ENCODE assay signal across 10 cellular contexts in the genomic region with DNA sequence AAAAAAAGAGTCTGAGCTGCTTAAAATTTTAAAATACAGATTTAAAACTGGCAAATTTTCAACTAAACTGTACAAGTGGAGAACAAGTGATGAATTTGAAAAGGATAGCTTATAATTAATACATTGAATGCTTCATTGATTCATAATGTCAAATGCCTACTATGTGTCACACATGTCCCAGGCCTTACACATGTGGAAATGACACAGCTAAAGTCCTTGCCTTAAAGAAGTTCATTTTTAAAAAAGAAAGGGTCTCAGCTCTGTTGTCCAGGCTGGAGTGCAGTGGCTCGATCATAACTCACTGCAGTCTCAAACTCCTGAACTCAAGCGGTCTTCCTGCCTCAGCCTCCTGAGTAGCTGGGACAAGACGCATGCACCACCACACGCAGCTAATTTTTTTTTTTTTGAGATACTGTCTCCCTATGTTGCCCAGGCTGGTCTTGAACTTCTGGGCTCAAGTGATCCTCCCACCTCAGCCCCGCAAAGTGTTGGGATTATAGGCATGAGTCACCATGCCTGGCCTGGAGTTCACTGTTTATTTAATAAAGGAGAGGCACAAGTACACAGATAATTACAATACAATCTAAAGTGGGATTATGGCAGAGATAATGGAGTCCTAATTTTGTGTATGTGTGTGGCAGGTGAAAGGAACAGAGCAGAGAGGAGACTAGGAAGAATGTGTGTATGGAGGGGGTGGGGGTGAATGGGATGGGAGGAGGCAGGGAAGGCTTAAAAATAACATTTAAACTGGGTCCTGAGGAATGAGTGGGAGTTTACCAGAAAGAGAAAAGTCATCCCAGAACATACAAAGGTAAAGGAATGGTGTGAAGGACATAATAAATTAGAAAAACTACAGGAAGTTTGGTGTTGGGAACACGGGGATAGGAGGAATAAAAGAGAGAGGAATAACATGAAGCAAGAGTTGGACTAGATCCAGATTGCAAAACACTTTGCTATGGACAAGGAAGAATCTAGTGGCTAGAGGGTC. TPM values are rescaled to one million over a fixed set of nuclear protein-coding genes. Genes with fewer than 3 reads are reported as not detected.
A peak's percentile ranks its signal among the peaks of the same experiment; 100 is the strongest.
DNase-seq lines count a peak whose midpoint lies in the region; ATAC-seq and TF ChIP-seq lines count a peak whose summit lies in the region.
"Had no signal": no experiment of that assay in that cellular context is flagged by ENCODE, and none has a peak within 500 bp of the region (broad histone marks: within the 10 kb centered on the region; RNA-seq: fewer than 3 reads in every experiment).

No MANE protein-coding gene starts in this region.

- peaks cover 13% of the 10 kb centered on the region for H4K20me1 ChIP-seq in mammary epithelial cell (ENCODE audit: insufficient read depth, low read length)

- CTCF ChIA-PET in mammary epithelial cell (lab: Charles Lee; ENCODE audit: low non-redundant PET): no interaction called here

- no peak overlapping the region for H2AFZ ChIP-seq in mammary epithelial cell (ENCODE audit: low read depth, low read length)

- H3K27me3 ChIP-seq in mammary epithelial cell (ENCODE audit: insufficient read depth, low read length): no peaks in the 10 kb centered on the region
- no peaks in the 10 kb centered on the region for H3K27me3 ChIP-seq in ascending aorta
- H3K27me3 ChIP-seq: SJCRH30 had no signal

- intact Hi-C loops in mammary epithelial cell (cut with micrococcal nuclease): loop anchor here (5.0 to 10.0 kb wide), 3 partner anchors 113 to 290 kb away; partner anchors contain the start of genes DNTTIP1, UBE2C, WFDC3 and ZNF335
- intact Hi-C loops in ascending aorta (cut with DNase I): loop anchor here (5.0 kb wide), 2 partner anchors 293 to 317 kb away; partner anchors contain the start of genes DNTTIP1 and WFDC3

- no peak overlapping the region for H3K4me3 ChIP-seq in mammary epithelial cell (replicated peaks in 1 of 3; ENCODE audit: insufficient read depth in 1 of 3, low read depth in 2 of 3, low read length in 3 of 3)
- H3K4me3 ChIP-seq in ascending aorta: no peak overlapping the region
- H3K4me3 ChIP-seq: SJCRH30 had no signal

- H3K9ac ChIP-seq in mammary epithelial cell (ENCODE audit: insufficient read depth, low read length): no peak overlapping the region

- DNase-seq in Daoy (ENCODE audit: low read depth) (peak; percentile 40), NCI-H1436 treated with DMSO at 0.1 percent for 48 hours (lab: John Stamatoyannopoulos, UW) (peak; percentile 17), mammary epithelial cell (peak; percentile 12), omental fat pad (ENCODE audit: low spot score) (no peak), ascending aorta (ENCODE audit: low spot score in 2 of 2) (no peak), DMS79 (lab: John Stamatoyannopoulos, UW) (no peak)
- DNase-seq in activated CD8-positive, alpha-beta memory T cell treated with anti-CD3 and anti-CD28 coated beads for 24 hours: no peak

- H3K4me1 ChIP-seq in mammary epithelial cell (ENCODE audit: insufficient read depth, low read length) (peaks cover 20% of the 10 kb centered on the region), ascending aorta (peaks cover 16 to 63% of the 10 kb centered on the region in 2 donors)

- TF ChIP-seq CTCF in mammary epithelial cell (conservative IDR thresholded peaks at IDR 0.05 in 1 of 2, IDR thresholded peaks at IDR 0.05 in 1 of 2; ENCODE audit: extremely low read depth in 1 of 2, insufficient read depth in 1 of 2, low read depth in 1 of 2, low read length in 2 of 2) (no peak), omental fat pad (IDR thresholded peaks at IDR 0.05) (no peak), ascending aorta (IDR thresholded peaks at IDR 0.05) (no peak)

- H3K9me3 ChIP-seq in mammary epithelial cell (replicated peaks; ENCODE audit: insufficient read depth, low read length): no peaks in the 10 kb centered on the region
- H3K9me3 ChIP-seq in ascending aorta: no peaks in the 10 kb centered on the region
- H3K9me3 ChIP-seq: SJCRH30 had no signal

- no peak overlapping the region for H3K4me2 ChIP-seq in mammary epithelial cell (ENCODE audit: insufficient read depth, low read depth, low read length)

- WGBS in mammary epithelial cell (ENCODE audit: low coverage, missing lambda C conversion rate): 50% methylated on average over 6 of the region's 6 CpGs

- H3K79me2 ChIP-seq in mammary epithelial cell (ENCODE audit: insufficient read depth, low read length): peaks cover 95% of the 10 kb centered on the region

- dilution Hi-C loops in mammary epithelial cell (cut with HindIII; ENCODE audit: low sequenced_read_pairs): no loop called here

- no TSS peak for BruUV-seq in mammary epithelial cell (replicated peaks; lab: Mats Ljungman, UMichigan)

- in situ Hi-C loops in mammary epithelial cell (cut with MboI; ENCODE audit: low sequenced_read_pairs in 2 of 2): loop anchor here in 1 of 2 donors (25.0 kb wide), 1 partner anchor 273 kb away; the partner anchor contains the start of gene UBE2C

- H3K36me3 ChIP-seq in mammary epithelial cell (ENCODE audit: insufficient read depth, low read length): no peaks in the 10 kb centered on the region
- H3K36me3 ChIP-seq in ascending aorta: no peaks in the 10 kb centered on the region

- H3K27ac ChIP-seq in mammary epithelial cell (ENCODE audit: insufficient read depth, low read depth, low read length) (no peak overlapping the region), ascending aorta (no peak overlapping the region)
- H3K27ac ChIP-seq: SJCRH30 had no signal

- ATAC-seq in omental fat pad (ENCODE audit: low FRiP score) (peak; percentile 3), HG03565 (IDR thresholded peaks at IDR 0.05; ENCODE audit: unreplicated experiment) (no peak)

RNA-seq across cellular contexts. Expression of gene NCOA5, which starts 4.7 kb away (rescaled TPM):
- 25.3 and 28.0 TPM in 2 replicates for total RNA-seq in Daoy (2014; rRNA removed; shearing (Covaris generic))
- 10 to 100 TPM; 11.2 to 17.8 TPM for total RNA-seq in mammary epithelial cell
- polyA plus RNA-seq in mammary epithelial cell: 17.4 TPM
- 20.1 TPM for polyA minus RNA-seq in mammary epithelial cell
- 10 to 100 TPM; 19.3 to 41.1 (median 23.2) TPM for total RNA-seq in omental fat pad
- 70.4 TPM for total RNA-seq in ascending aorta

RNA-seq across cellular contexts. Expression of gene CD40, which starts 33.0 kb away (rescaled TPM):
- 0.06 TPM in 1 of 2 replicates, not detected in the other for total RNA-seq in Daoy (2014; rRNA removed; shearing (Covaris generic))
- 1 to 10 TPM in 1 of 2 donors, not detected in 1; 3.2 TPM for total RNA-seq in mammary epithelial cell
- polyA plus RNA-seq in mammary epithelial cell: 14.9 TPM
- polyA minus RNA-seq in mammary epithelial cell: 0.31 TPM
- 10 to 100 TPM; 15.0 to 33.4 (median 23.2) TPM for total RNA-seq in omental fat pad
- total RNA-seq in ascending aorta: 34.7 TPM

RNA-seq across cellular contexts. Expression of gene SLC12A5, which starts 56.1 kb away (rescaled TPM):
- total RNA-seq in Daoy (2014; rRNA removed; shearing (Covaris generic)): 0.54 TPM in 1 of 2 replicates, not detected in the other
- total RNA-seq in mammary epithelial cell (1 to 10 TPM in 1 of 2 donors, not detected in 1; 1.5 TPM), omental fat pad (under 1 TPM in 1 of 4 donors, not detected in 3; 0.19 TPM), ascending aorta (not detected)
- polyA plus RNA-seq in mammary epithelial cell: 0.94 TPM
- polyA minus RNA-seq in mammary epithelial cell: 11.3 TPM
- total RNA-seq: epithelial cell of proximal tubule had no signal

Comparison
In these comparisons a context has a peak if more than half of its experiments do, and no peak if none do; other contexts are left out.
1. DNase-seq: peak in Daoy (single experiment), NCI-H1436 treated with DMSO at 0.1 percent for 48 hours (single experiment) and mammary epithelial cell (single experiment); none in omental fat pad (single experiment), ascending aorta (0 of 2), DMS79 (single experiment) and activated CD8-positive, alpha-beta memory T cell treated with anti-CD3 and anti-CD28 coated beads for 24 hours (single experiment).